1 cellular context compared by ENCODE assay signal in genomic region chr16:84649511-84649861, GRCh38.
TF ChIP-seq lines count a peak whose summit lies in the region.

No MANE protein-coding gene starts in this region.

TF ChIP-seq in HepG2, 621 proteins besides CTCF, POLR2A, EP300 and RAD21:
- TF ChIP-seq ZNF224 (CRISPR knock-in tag; IDR thresholded peaks at IDR 0.05): 0 out of 2 replicates have a peak, but pooled peaks have one; percentile 7
- TF ChIP-seq WIZ (CRISPR knock-in tag; IDR thresholded peaks at IDR 0.05): no peak
- peak; percentile 8; the same call in 1 of the 2 replicates for TF ChIP-seq SP4 (CRISPR knock-in tag; IDR thresholded peaks at IDR 0.05)
- TF ChIP-seq ZNF607 (CRISPR knock-in tag; IDR thresholded peaks at IDR 0.05; ENCODE audit: borderline replicate concordance): no peak
- TF ChIP-seq TERF1 (CRISPR knock-in tag; IDR thresholded peaks at IDR 0.05): no peak
- no peak for TF ChIP-seq KLF15 (CRISPR knock-in tag; IDR thresholded peaks at IDR 0.05; ENCODE audit: borderline replicate concordance)
- TF ChIP-seq ZNF605 (CRISPR knock-in tag; IDR thresholded peaks at IDR 0.05): 0 out of 2 replicates have a peak, but pooled peaks have one; percentile 12
- no peak for TF ChIP-seq ZNF281 (CRISPR knock-in tag; IDR thresholded peaks at IDR 0.05; ENCODE audit: borderline replicate concordance)
- TF ChIP-seq TEF (CRISPR knock-in tag; IDR thresholded peaks at IDR 0.05): no peak
- no peak for TF ChIP-seq ZNF782 (CRISPR knock-in tag; IDR thresholded peaks at IDR 0.05; ENCODE audit: borderline replicate concordance)
TF ChIP-seq in HepG2: peak in this region for 3.
